32 cellular contexts compared by ENCODE assay signal in the genomic region with DNA sequence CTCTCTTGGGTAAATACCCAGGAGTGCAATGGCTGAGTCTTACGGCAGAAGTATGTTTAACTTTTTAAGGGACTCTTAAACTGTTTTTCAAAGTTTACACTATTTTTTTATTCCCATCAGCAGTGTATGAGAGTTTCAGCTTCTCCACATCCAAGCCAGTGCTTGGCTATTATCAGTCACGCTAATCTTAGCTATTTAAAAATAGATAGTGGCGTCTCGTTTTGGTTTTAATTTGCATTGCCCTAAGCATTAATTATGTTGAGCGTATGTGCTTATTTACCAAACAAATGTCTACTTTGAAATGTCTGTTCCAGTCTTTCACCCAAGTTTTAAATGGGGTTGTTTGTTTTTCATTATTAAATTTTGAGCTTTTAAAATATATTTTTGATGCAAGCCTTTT.
"Had no signal": no experiment of that assay in that cellular context is flagged by ENCODE, and none has a peak within 500 bp of the region (broad histone marks: within the 10 kb centered on the region; RNA-seq: fewer than 3 reads in every experiment).

No MANE protein-coding gene starts in this region.

- H3K4me2 ChIP-seq: KMS-11, PC-9 had no signal

- H3K36me3 ChIP-seq: SJCRH30 had no signal

- H3K4me3 ChIP-seq: PC-9, SJCRH30, SK-N-MC had no signal

- H3K9ac ChIP-seq: KMS-11 had no signal

- H2AFZ ChIP-seq: PC-9 had no signal

- H3K9me3 ChIP-seq: SJCRH30 had no signal

- DNase-seq: Karpas-422, KBM-7, MM.1S, MV-4-11, NCI-H1092, NCI-H1105, NCI-H1436, NCI-H146, NCI-H1694, NCI-H187, NCI-H1930, NCI-H2029 treated with DMSO at 0.1 percent for 48 hours, NCI-H2081 treated with DMSO at 0.1 percent for 48 hours, NCI-H2107, NCI-H2171, NCI-H226, NCI-H446 treated with DMSO at 0.1 percent for 48 hours, NCI-H510A, NCI-H524, NCI-H69, NCI-H748 treated with DMSO at 0.1 percent for 48 hours, NCI-H82, PC-9, SHP77, SIG-M5, SJCRH30, T-cell had no signal

- H3K27ac ChIP-seq: KMS-11, PC-9, RWPE1, SJCRH30, SK-N-MC had no signal

- H3K4me1 ChIP-seq: SJCRH30 had no signal

- ATAC-seq: Panc1, Right ventricle myocardium inferior, T-cell had no signal

- H3K27me3 ChIP-seq: SJCRH30 had no signal
